8 cellular contexts compared by ENCODE assay signal in the genomic region with DNA sequence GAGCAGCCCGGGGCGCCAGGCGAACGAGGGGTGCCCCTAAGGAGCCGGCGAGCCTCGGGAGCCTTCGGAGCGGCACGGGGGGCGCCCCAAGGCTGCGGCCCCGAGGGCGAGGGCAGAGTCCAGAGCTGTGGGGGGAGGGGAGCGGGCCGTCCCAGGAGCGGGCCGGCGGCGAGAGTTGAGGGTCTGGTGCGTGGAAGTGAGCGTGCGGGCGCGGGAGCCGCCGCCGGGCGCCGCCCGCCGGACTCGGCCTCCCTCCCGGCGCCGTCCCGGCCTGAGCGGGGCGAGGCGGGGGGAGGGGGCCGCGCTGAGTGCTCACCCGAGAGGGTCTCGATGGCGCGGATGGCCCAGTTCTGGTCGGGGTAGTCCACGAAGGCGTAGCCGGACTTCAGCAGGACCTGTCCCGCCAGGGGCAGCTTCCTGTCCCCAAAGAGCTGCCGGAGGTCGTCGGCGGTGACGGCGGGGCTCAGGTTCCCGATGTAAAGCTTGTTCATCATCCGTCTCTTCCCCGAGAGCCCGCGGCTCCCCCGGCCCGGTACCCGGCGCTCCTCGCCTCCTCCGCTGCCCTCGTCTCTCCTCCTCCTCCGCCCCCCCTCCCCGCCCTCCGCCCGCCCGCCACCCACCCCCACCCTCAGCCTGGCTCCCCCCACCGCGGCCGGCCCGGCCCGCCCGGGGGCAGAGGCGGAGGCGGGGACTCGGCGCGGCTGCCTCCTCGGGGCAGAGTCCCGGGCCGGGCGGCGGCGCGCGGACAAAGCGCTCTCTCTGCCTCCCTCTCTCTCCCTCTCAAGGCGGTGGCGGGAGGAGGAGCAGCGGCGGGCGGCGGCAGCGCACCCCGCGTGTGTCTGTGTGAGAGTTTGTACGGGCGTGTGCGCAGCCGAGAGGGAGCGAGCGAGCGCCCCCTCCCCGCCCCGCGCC. TPM values are rescaled to one million over a fixed set of nuclear protein-coding genes. Genes with fewer than 3 reads are reported as not detected.
A peak's percentile ranks its signal among the peaks of the same experiment; 100 is the strongest.
DNase-seq lines count a peak whose midpoint lies in the region; ATAC-seq and TF ChIP-seq lines count a peak whose summit lies in the region.

A gene (minus strand): TSS at position 576 of the 912 bp plus-strand sequence. CDS start 82 bp downstream, at position 494.

- POLR2A ChIA-PET in AG04450 (lab: Yijun Ruan, JAX): interaction anchor here (0.6 to 1.5 kb wide), 6 partner anchors 11 to 112 kb away, joined by 3 to 8 read pairs (median 4); no protein-coding TSS in a partner anchor

- CTCF ChIA-PET in AG04450 (lab: Charles Lee): interaction anchor here (0.6 to 4.6 kb wide), 2 partner anchors 106 to 165 kb away, joined by 3 to 48 read pairs; no protein-coding TSS in a partner anchor

- H3K27ac ChIP-seq in AG04450 (ENCODE audit: low read depth, low read length) (peak within 1 kb of the TSS; percentile 86), heart right ventricle (peak within 1 kb of the TSS in 9 of 10 donors; percentile 33 to 77 (median 71))

- DNase-seq in AG04450 (ENCODE audit: low read depth, low spot score) (peak; percentile 43), SK-N-DZ (ENCODE audit: low spot score) (peak; percentile 89), amniotic epithelial cell (ENCODE audit: low read depth) (peak; percentile 78), heart right ventricle (peak; percentile 49 to 73), pulmonary artery endothelial cell (ENCODE audit: low read depth, low spot score) (peak; percentile 54), middle frontal gyrus (ENCODE audit: extremely low spot score, low spot score) (no peak)

- H3K9me3 ChIP-seq in AG04450 (ENCODE audit: control insufficient read depth, insufficient read depth, low read length) (peaks cover 4% of the 10 kb centered on the region; the same call in 1 of the 2 replicates), heart right ventricle (no peaks in the 10 kb centered on the region)

- 0 to 1% methylated on average over 61 to 95 of the region's 113 CpGs for WGBS in heart right ventricle, 2 donors

- intact Hi-C loops in heart right ventricle (cut with DNase I): loop anchor here in 3 of 10 donors (10.0 kb wide), 2 partner anchors 90 to 110 kb away; a partner anchor contains a TSS

- TF ChIP-seq CTCF in AG04450 (IDR thresholded peaks at IDR 0.05; ENCODE audit: low read depth, low read length): no peak
- TF ChIP-seq CTCF in heart right ventricle (IDR thresholded peaks at IDR 0.05): peak in 1 of 9 donors; percentile 20

- ATAC-seq in GM18861 (IDR thresholded peaks at IDR 0.05; ENCODE audit: unreplicated experiment) (peak; percentile 64), HG03442 (IDR thresholded peaks at IDR 0.05; ENCODE audit: unreplicated experiment) (peak; percentile 56), heart right ventricle (peak; percentile 64 to 84 (median 78))

- peaks cover 2 to 27% (median 16%) of the 10 kb centered on the region in 9 donors for H3K4me1 ChIP-seq in heart right ventricle

- no peaks in the 10 kb centered on the region for H3K27me3 ChIP-seq in AG04450 (ENCODE audit: control insufficient read depth, insufficient read depth, low read length)
- peaks cover 0 to 63% (median 41%) of the 10 kb centered on the region in 7 donors for H3K27me3 ChIP-seq in heart right ventricle

- H3K4me3 ChIP-seq in AG04450 (ENCODE audit: low read depth, low read length) (peak within 1 kb of the TSS; percentile 95), heart right ventricle (peak within 1 kb of the TSS; percentile 58 to 83 (median 74))

- no peaks in the 10 kb centered on the region for H3K36me3 ChIP-seq in heart right ventricle

RNA-seq across cellular contexts. Expression of the gene that starts here (rescaled TPM):
- polyA plus RNA-seq in AG04450 (2011; rRNA removed) (9.9 and 25.2 TPM in 2 replicates), heart right ventricle (10 to 100 TPM in 1 of 2 donors, 1 to 10 TPM in 1; 9.4 to 10.7 TPM)
- polyA minus RNA-seq in AG04450 (2011; rRNA and poly(A)+ RNA removed): 29.1 and 40.9 TPM in 2 replicates
- polyA plus RNA-seq in SK-N-DZ (2014; cell fraction: cytosol; rRNA removed): 25.0 and 29.0 TPM in 2 replicates
- 23.1 and 47.1 TPM in 2 replicates for polyA plus RNA-seq in SK-N-DZ (2014; cell fraction: nucleus; rRNA removed)
- total RNA-seq in heart right ventricle (10 to 100 TPM; 13.0 to 17.8 (median 15.7) TPM), pulmonary artery endothelial cell (56.4 and 62.0 TPM in 2 replicates)
